8 cellular contexts compared by ENCODE assay signal in the genomic region with DNA sequence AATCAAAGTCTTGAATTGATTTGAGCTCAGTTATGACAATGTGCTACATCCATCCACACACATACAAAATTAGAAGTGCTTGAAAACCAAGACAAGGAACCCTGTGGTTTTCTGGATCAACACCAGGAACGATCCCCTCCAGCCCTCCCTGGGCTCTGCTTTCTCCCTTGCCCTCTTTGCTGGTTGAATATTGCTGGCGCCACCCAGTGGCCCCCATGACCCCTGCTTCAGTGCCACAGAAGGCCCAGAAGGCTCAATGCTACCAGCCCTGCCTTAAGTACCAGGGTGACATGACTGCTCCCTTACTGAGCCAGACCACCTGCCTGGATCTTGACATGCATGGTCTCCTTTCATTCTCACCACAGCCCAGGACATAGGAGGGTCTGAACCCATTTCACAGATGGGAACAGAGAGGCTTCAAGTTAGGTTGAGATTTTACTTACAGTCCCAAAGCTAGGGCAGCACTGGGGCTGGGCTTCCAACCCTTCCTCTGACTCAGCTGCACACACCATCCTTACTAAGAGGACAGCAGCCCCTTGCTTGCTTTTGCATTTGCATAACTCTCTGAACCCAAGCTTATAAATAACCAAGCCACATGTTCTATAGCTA. TPM values are rescaled to one million over a fixed set of nuclear protein-coding genes. Genes with fewer than 3 reads are reported as not detected.
DNase-seq lines count a peak whose midpoint lies in the region; ATAC-seq and TF ChIP-seq lines count a peak whose summit lies in the region.

No MANE protein-coding gene starts in this region.

- no peak overlapping the region for H2AFZ ChIP-seq in DND-41 (ENCODE audit: low read depth, low read length)

- peaks cover 2% of the 10 kb centered on the region for H3K27me3 Mint-ChIP-seq in glutamatergic neuron (ENCODE audit: unreplicated experiment)

- H3K4me3 ChIP-seq in DND-41 (ENCODE audit: low read depth in 1 of 2, low read length in 2 of 2) (no peak overlapping the region), retinal pigment epithelial cell (ENCODE audit: low read length) (no peak overlapping the region), vagina (no peak overlapping the region)

- H3K4me2 ChIP-seq in DND-41 (ENCODE audit: insufficient read depth, low read length): no peak overlapping the region

- no peak for TF ChIP-seq POLR2A in vagina (IDR thresholded peaks at IDR 0.05)

- no peaks in the 10 kb centered on the region for H3K9me3 Mint-ChIP-seq in glutamatergic neuron (ENCODE audit: unreplicated experiment)

- no peaks in the 10 kb centered on the region for H3K36me3 ChIP-seq in DND-41 (ENCODE audit: insufficient read depth, low read length)
- H3K36me3 ChIP-seq in vagina: no peaks in the 10 kb centered on the region

- H3K79me2 ChIP-seq in DND-41 (ENCODE audit: insufficient read depth, low read length): no peaks in the 10 kb centered on the region

- no peak overlapping the region for H3K27ac Mint-ChIP-seq in glutamatergic neuron (ENCODE audit: unreplicated experiment)

- peaks cover 4% of the 10 kb centered on the region for H3K27me3 ChIP-seq in DND-41 (ENCODE audit: insufficient read depth, low read length, poor library complexity)
- no peaks in the 10 kb centered on the region for H3K27me3 ChIP-seq in vagina

- H4K20me1 ChIP-seq in DND-41 (ENCODE audit: insufficient read depth, low read length): no peaks in the 10 kb centered on the region

- peak; percentile 36 for DNase-seq in DND-41
- peak; percentile 10 for DNase-seq in NCI-H510A (lab: John Stamatoyannopoulos, UW)
- peak; percentile 41 for DNase-seq in activated T-cell treated with anti-CD3 and anti-CD28 coated beads for 48 hours (ENCODE audit: low read depth)
- peak; percentile 67 for DNase-seq in glutamatergic neuron
- DNase-seq in retinal pigment epithelial cell (ENCODE audit: low read depth): no peak
- DNase-seq in vagina (ENCODE audit: extremely low spot score in 2 of 2): no peak

- H3K9ac ChIP-seq in DND-41 (ENCODE audit: low read depth, low read length): no peak overlapping the region

- H3K36me3 Mint-ChIP-seq in glutamatergic neuron (ENCODE audit: unreplicated experiment): no peaks in the 10 kb centered on the region

- intact Hi-C loops in vagina (cut with DNase I): loop anchor here (10.0 kb wide), 1 partner anchor 189 kb away; no protein-coding TSS in a partner anchor

- peaks cover 8% of the 10 kb centered on the region for H3K4me1 Mint-ChIP-seq in glutamatergic neuron (ENCODE audit: low read depth, unreplicated experiment)

- no peaks in the 10 kb centered on the region for H3K9me3 ChIP-seq in DND-41 (ENCODE audit: insufficient read depth, low read length, severe bottlenecking)
- no peaks in the 10 kb centered on the region for H3K9me3 ChIP-seq in vagina

- peak; percentile 68 for ATAC-seq in DND-41 (ENCODE audit: insufficient read depth, low read depth)
- peak; percentile 92 for ATAC-seq in GM19351 (IDR thresholded peaks at IDR 0.05; ENCODE audit: unreplicated experiment)
- ATAC-seq in HG03135 (IDR thresholded peaks at IDR 0.05; ENCODE audit: unreplicated experiment): peak; percentile 88

- H3K27ac ChIP-seq in DND-41 (ENCODE audit: low read length): no peak overlapping the region
- no peak overlapping the region for H3K27ac ChIP-seq in vagina

- TF ChIP-seq CTCF in DND-41 (IDR thresholded peaks at IDR 0.05; ENCODE audit: borderline replicate concordance, extremely low read depth, low read length, poor library complexity, severe bottlenecking) (peak; percentile 57), glutamatergic neuron (IDR thresholded peaks at IDR 0.05; ENCODE audit: partially characterized antibody, unreplicated experiment) (peak; percentile 20), retinal pigment epithelial cell (conservative IDR thresholded peaks at IDR 0.05; ENCODE audit: low read depth, low read length) (peak; percentile 71), vagina (IDR thresholded peaks at IDR 0.05) (peak in 1 of 3 experiments; percentile 9)

- H3K4me3 Mint-ChIP-seq in glutamatergic neuron (ENCODE audit: unreplicated experiment): no peak overlapping the region

- H3K4me1 ChIP-seq in DND-41 (ENCODE audit: insufficient read depth, low read length) (no peaks in the 10 kb centered on the region), vagina (no peaks in the 10 kb centered on the region)

RNA-seq across cellular contexts. Expression of a gene that starts 15.0 kb away (rescaled TPM):
- total RNA-seq in glutamatergic neuron (ENCODE audit: unreplicated experiment) (not detected), vagina (6.6 TPM)

Comparison
In these comparisons a context has a peak if more than half of its experiments do, and no peak if none do; other contexts are left out.
1. DNase-seq: peak in DND-41 (single experiment), NCI-H510A (single experiment), activated T-cell treated with anti-CD3 and anti-CD28 coated beads for 48 hours (single experiment) and glutamatergic neuron (single experiment); none in retinal pigment epithelial cell (single experiment) and vagina (0 of 2).
2. Peak in every context shown above with its lines, with median percentiles within 50 percentile points of each other: ATAC-seq.